In genomic region chr1:44354840-44355581, GRCh38 we compare ENCODE assay signal across 8 cellular contexts. TPM values are rescaled to one million over a fixed set of nuclear protein-coding genes. Genes with fewer than 3 reads are reported as not detected.
DNase-seq lines count a peak whose midpoint lies in the region; ATAC-seq, FAIRE-seq and TF ChIP-seq lines count a peak whose summit lies in the region.

Gene ERI3, minus strand, starts transcription at chr1:44355257. Its CDS starts 231 bp downstream, at chr1:44355026.

- intact Hi-C loops in kidney (cut with DNase I) = no loop called here

- H3K9me3 Mint-ChIP-seq in chondrocyte (ENCODE audit: low read depth) = no peaks in the 10 kb centered on the region

- H3K27ac Mint-ChIP-seq in chondrocyte (ENCODE audit: unreplicated experiment) = peak within 1 kb of the TSS; percentile 85

- peak within 1 kb of the TSS in 1 of 2 donors; percentile 50 for H3K27ac ChIP-seq in kidney (ENCODE audit: low read depth in 2 of 2, low read length in 2 of 2)

- peak; percentile 91 for FAIRE-seq in kidney (lab: Jason Lieb, UNC)

- peaks cover 2% of the 10 kb centered on the region for H3K36me3 Mint-ChIP-seq in chondrocyte (ENCODE audit: low read depth)

- H3K4me1 ChIP-seq in kidney (ENCODE audit: control insufficient read depth in 1 of 2, insufficient read depth in 1 of 2, low read depth in 1 of 2, low read length in 2 of 2) = peaks cover 4 to 11% of the 10 kb centered on the region in 2 donors

- no peaks in the 10 kb centered on the region for H3K27me3 Mint-ChIP-seq in chondrocyte (ENCODE audit: low read depth)

- H3K4me1 Mint-ChIP-seq in chondrocyte (ENCODE audit: low read depth) = peaks cover 35% of the 10 kb centered on the region

- peak within 1 kb of the TSS in 1 of 2 donors; percentile 57 for H3K9ac ChIP-seq in kidney (ENCODE audit: low read length in 2 of 2)

- H3K4me3 ChIP-seq in kidney (ENCODE audit: low read length in 2 of 2) = peak within 1 kb of the TSS; percentile 72 to 83

- peak; percentile 96 for ATAC-seq in HG03439 (IDR thresholded peaks at IDR 0.05; ENCODE audit: unreplicated experiment)

- TF ChIP-seq POLR2A in GM19193 (IDR thresholded peaks at IDR 0.05; ENCODE audit: extremely low read depth, insufficient read depth, insufficient read length) = peak; percentile 61

- peak; percentile 95 to 96 for DNase-seq in AML-193 (lab: John Stamatoyannopoulos, UW)
- peak; percentile 100 for DNase-seq in NCI-H510A treated with DMSO at 0.1 percent for 48 hours (lab: John Stamatoyannopoulos, UW)
- DNase-seq in activated CD4-positive, alpha-beta T cell treated with anti-CD3 and anti-CD28 coated beads for 24 hours (ENCODE audit: low read depth in 2 of 2) = peak; percentile 92 to 93
- peak; percentile 99 for DNase-seq in chondrocyte (ENCODE audit: low spot score)
- DNase-seq in kidney = peak; percentile 99
- DNase-seq in stimulated activated CD4-positive, alpha-beta T cell treated with anti-CD3 and anti-CD28 coated beads, Interleukin-15, amount 100 ng/mL, for 24 hours = peak; percentile 97

- H3K9me3 ChIP-seq in kidney (ENCODE audit: control insufficient read depth in 1 of 2, low read length in 2 of 2) = no peaks in the 10 kb centered on the region

- H3K4me3 Mint-ChIP-seq in chondrocyte (ENCODE audit: unreplicated experiment) = peak within 1 kb of the TSS; percentile 89

- TF ChIP-seq CTCF in chondrocyte (IDR thresholded peaks at IDR 0.05) = no peak
- TF ChIP-seq CTCF in kidney (IDR thresholded peaks at IDR 0.05; ENCODE audit: borderline replicate concordance, extremely low read depth, insufficient read depth) = no peak

- H3K36me3 ChIP-seq in kidney (ENCODE audit: control insufficient read depth in 1 of 2, insufficient read depth in 2 of 2, low read length in 2 of 2) = no peaks in the 10 kb centered on the region

RNA-seq across cellular contexts. Expression of gene ERI3, which starts in this region (rescaled TPM):
- total RNA-seq in chondrocyte (46.0 to 65.3 TPM (median 47.7 TPM) in 3 replicates), kidney (60.4 TPM)
- 126 TPM for polyA plus RNA-seq in kidney (ENCODE audit: insufficient read depth, low read depth, low replicate concordance)
